In genomic region chr21:38295997-38296764, GRCh38 we compare ENCODE assay signal across 11 cellular contexts. TPM values are rescaled to one million over a fixed set of nuclear protein-coding genes. Genes with fewer than 3 reads are reported as not detected.
DNase-seq lines count a peak whose midpoint lies in the region; ATAC-seq and TF ChIP-seq lines count a peak whose summit lies in the region.
"Had no signal": no experiment of that assay in that cellular context is flagged by ENCODE, and none has a peak within 500 bp of the region (broad histone marks: within the 10 kb centered on the region; RNA-seq: fewer than 3 reads in every experiment).

No MANE protein-coding gene starts in this region.

- H3K9ac ChIP-seq in neural progenitor cell, result no peak overlapping the region

- no peak overlapping the region for H3K4me2 ChIP-seq in neural progenitor cell
- H3K4me2 ChIP-seq in PC-9, result no peak overlapping the region

- H3K27ac ChIP-seq in neural progenitor cell (no peak overlapping the region), PC-9 (no peak overlapping the region)

- ATAC-seq in stimulated activated memory B cell treated with anti-CD40 and anti-IgM and Interleukin-4, amounts not matched to agents 10 μg/mL and 1 μg/mL and 100 μg/mL, for 72 hours, result no peak
- ATAC-seq: effector memory CD8-positive, alpha-beta T cell had no signal

- POLR2A ChIA-PET in PC-9 (lab: Charles Lee; ENCODE audit: unreplicated experiment), result no interaction called here

- H3K4me3 Mint-ChIP-seq in CD14-positive monocyte, result peak overlapping the region; percentile 59 to 67
- no peak overlapping the region for H3K4me3 Mint-ChIP-seq in neural progenitor cell
- H3K4me3 Mint-ChIP-seq in stimulated activated memory B cell treated with anti-CD40 and anti-IgM and Interleukin-4, amounts not matched to agents 10 μg/mL and 1 μg/mL and 100 μg/mL, for 72 hours, result no peak overlapping the region
- H3K4me3 Mint-ChIP-seq: effector memory CD8-positive, alpha-beta T cell had no signal

- H3K9me3 Mint-ChIP-seq in CD14-positive monocyte, result peaks cover 0 to 7% (median 2%) of the 10 kb centered on the region in 7 donors
- H3K9me3 Mint-ChIP-seq in neural progenitor cell, result no peaks in the 10 kb centered on the region
- H3K9me3 Mint-ChIP-seq in stimulated activated memory B cell treated with anti-CD40 and anti-IgM and Interleukin-4, amounts not matched to agents 10 μg/mL and 1 μg/mL and 100 μg/mL, for 72 hours, result no peaks in the 10 kb centered on the region

- no peaks in the 10 kb centered on the region for H3K79me2 ChIP-seq in neural progenitor cell (ENCODE audit: low read depth)
- H3K79me2 ChIP-seq in PC-9 (ENCODE audit: low read depth), result no peaks in the 10 kb centered on the region

- H3F3A ChIP-seq in neural progenitor cell (ENCODE audit: low read depth) (no peaks in the 10 kb centered on the region), PC-9 (ENCODE audit: insufficient read depth, low read depth) (no peaks in the 10 kb centered on the region)

- in situ Hi-C loops in GM13977 (cut with MboI; ENCODE audit: low pct_unique_long_range_greater_than_20kb, low sequenced_read_pairs, unreplicated experiment), result no loop called here

- CTCF ChIA-PET in PC-9 (lab: Charles Lee), result no interaction called here

- H3K4me1 ChIP-seq in neural progenitor cell, result peaks cover 6% of the 10 kb centered on the region
- no peaks in the 10 kb centered on the region for H3K4me1 ChIP-seq in PC-9 (replicated peaks; ENCODE audit: insufficient read depth)

- no peak for TF ChIP-seq CTCF in CD14-positive monocyte (IDR thresholded peaks at IDR 0.05)
- no peak for TF ChIP-seq CTCF in fibroblast of mammary gland (conservative IDR thresholded peaks at IDR 0.05; ENCODE audit: control insufficient read depth, insufficient read depth, low read depth, low read length)
- no peak for TF ChIP-seq CTCF in neural progenitor cell (IDR thresholded peaks at IDR 0.05)
- no peak for TF ChIP-seq CTCF in PC-9 (conservative IDR thresholded peaks at IDR 0.05)
- TF ChIP-seq CTCF in GM13977 (IDR thresholded peaks at IDR 0.05; ENCODE audit: extremely low read depth, insufficient read depth, missing control alignments), result no peak

- peak overlapping the region; percentile 85 for H2AFZ ChIP-seq in neural progenitor cell (replicated peaks)
- H2AFZ ChIP-seq in PC-9, result no peak overlapping the region

- H3K36me3 ChIP-seq in neural progenitor cell (no peaks in the 10 kb centered on the region), PC-9 (ENCODE audit: low read depth) (no peaks in the 10 kb centered on the region)

- BruUV-seq in PC-9 (replicated peaks; lab: Mats Ljungman, UMichigan), result no TSS peak

- H3K9me2 ChIP-seq in PC-9 (ENCODE audit: insufficient read depth), result no peaks in the 10 kb centered on the region

- no peaks in the 10 kb centered on the region for H4K20me1 ChIP-seq in neural progenitor cell (ENCODE audit: low read depth)
- H4K20me1 ChIP-seq in PC-9 (ENCODE audit: insufficient read depth), result no peaks in the 10 kb centered on the region

- H3K27me3 ChIP-seq in neural progenitor cell (no peaks in the 10 kb centered on the region), PC-9 (ENCODE audit: insufficient read depth, low read depth) (peaks cover 9% of the 10 kb centered on the region; the same call in 1 of the 2 replicates)

- DNase-seq in CD14-positive monocyte (ENCODE audit: low spot score) (no peak), LHCN-M2 (ENCODE audit: low read depth) (peak; percentile 83), fibroblast of mammary gland (ENCODE audit: low read depth) (peak; percentile 74), neural progenitor cell (ENCODE audit: low spot score) (no peak), PC-9 (no peak), GM13977 (ENCODE audit: low spot score) (no peak), NCI-H1092 treated with DMSO at 0.1 percent for 48 hours (lab: John Stamatoyannopoulos, UW) (no peak)
- DNase-seq: effector memory CD8-positive, alpha-beta T cell; NCI-H748 treated with DMSO at 0.1 percent for 48 hours; stimulated activated CD8-positive, alpha-beta memory T cell treated with anti-CD3 and anti-CD28 coated beads, Interleukin-4, amount 100 ng/mL, for 48 hours had no signal

- H3K9me3 ChIP-seq in neural progenitor cell (ENCODE audit: low read depth) (no peaks in the 10 kb centered on the region), PC-9 (ENCODE audit: insufficient read depth, low read depth) (no peaks in the 10 kb centered on the region)

- peaks cover 86% of the 10 kb centered on the region for H3K4me1 Mint-ChIP-seq in CD14-positive monocyte
- H3K4me1 Mint-ChIP-seq in neural progenitor cell, result peaks cover 25% of the 10 kb centered on the region
- H3K4me1 Mint-ChIP-seq in stimulated activated memory B cell treated with anti-CD40 and anti-IgM and Interleukin-4, amounts not matched to agents 10 μg/mL and 1 μg/mL and 100 μg/mL, for 72 hours, result no peaks in the 10 kb centered on the region

- intact Hi-C loops in CD14-positive monocyte (cut with micrococcal nuclease), result loop anchor here (5.0 kb wide), 2 partner anchors 51 to 56 kb away; no protein-coding TSS in a partner anchor
- intact Hi-C loops in PC-9 (cut with micrococcal nuclease; ENCODE audit: unreplicated experiment), result no loop called here

- H3K27ac Mint-ChIP-seq in CD14-positive monocyte (peak overlapping the region; percentile 89 to 96 (median 94)), neural progenitor cell (peak overlapping the region; percentile 53)
- H3K27ac Mint-ChIP-seq in stimulated activated memory B cell treated with anti-CD40 and anti-IgM and Interleukin-4, amounts not matched to agents 10 μg/mL and 1 μg/mL and 100 μg/mL, for 72 hours, result no peak overlapping the region
- H3K27ac Mint-ChIP-seq: effector memory CD8-positive, alpha-beta T cell had no signal

- H3K36me3 Mint-ChIP-seq in CD14-positive monocyte (peaks cover 20 to 22% of the 10 kb centered on the region in 2 donors), neural progenitor cell (no peaks in the 10 kb centered on the region)
- no peaks in the 10 kb centered on the region for H3K36me3 Mint-ChIP-seq in stimulated activated memory B cell treated with anti-CD40 and anti-IgM and Interleukin-4, amounts not matched to agents 10 μg/mL and 1 μg/mL and 100 μg/mL, for 72 hours

- H3K4me3 ChIP-seq in fibroblast of mammary gland (ENCODE audit: control insufficient read depth, low read depth, low read length), result no peak overlapping the region
- H3K4me3 ChIP-seq in neural progenitor cell, result no peak overlapping the region
- H3K4me3 ChIP-seq in PC-9, result no peak overlapping the region

- H3K27me3 Mint-ChIP-seq in CD14-positive monocyte (ENCODE audit: low read depth in 3 of 3) (peaks cover 0 to 2% (median 0%) of the 10 kb centered on the region in 3 donors), neural progenitor cell (ENCODE audit: insufficient read depth, low read depth) (peaks cover 5% of the 10 kb centered on the region)
- peaks cover 20% of the 10 kb centered on the region for H3K27me3 Mint-ChIP-seq in stimulated activated memory B cell treated with anti-CD40 and anti-IgM and Interleukin-4, amounts not matched to agents 10 μg/mL and 1 μg/mL and 100 μg/mL, for 72 hours

RNA-seq across cellular contexts. Expression of gene KCNJ15, which starts 39.4 kb away (rescaled TPM):
- 1 to 10 TPM; 4.5 to 8.0 TPM for polyA plus RNA-seq in CD14-positive monocyte
- total RNA-seq in LHCN-M2 (2014; rRNA removed) (19.2 and 19.8 TPM in 2 replicates), neural progenitor cell (ENCODE audit: low replicate concordance) (not detected in 2 replicates), PC-9 (2021) (not detected in 2 replicates)
- polyA plus RNA-seq in LHCN-M2 (2012), result 10.5 TPM

Comparison
In these comparisons a context has a peak if more than half of its experiments do, and no peak if none do; other contexts are left out.
1. DNase-seq: peak in LHCN-M2 (single experiment) and fibroblast of mammary gland (single experiment); none in CD14-positive monocyte (single experiment), neural progenitor cell (single experiment), PC-9 (0 of 2), GM13977 (single experiment) and NCI-H1092 treated with DMSO at 0.1 percent for 48 hours (single experiment).
2. H3K4me3 Mint-ChIP-seq: peak in CD14-positive monocyte (2 of 2); none in neural progenitor cell (single experiment) and stimulated activated memory B cell treated with anti-CD40 and anti-IgM and Interleukin-4, amounts not matched to agents 10 μg/mL and 1 μg/mL and 100 μg/mL, for 72 hours (single experiment).
3. RNA of gene KCNJ15, which starts 39.4 kb away (total RNA-seq): 19.2 to 19.8 TPM in LHCN-M2; not detected in neural progenitor cell and not detected in PC-9; every median in the first group is over 10 times any median in the second.